In genomic region chr3:77038928-77039605, GRCh38 we compare ENCODE assay signal across 8 cellular contexts. TPM values are rescaled to one million over a fixed set of nuclear protein-coding genes. Genes with fewer than 3 reads are reported as not detected.
DNase-seq lines count a peak whose midpoint lies in the region; ATAC-seq, FAIRE-seq and TF ChIP-seq lines count a peak whose summit lies in the region.

No MANE protein-coding gene starts in this region.

- TF ChIP-seq EP300 in stomach (IDR thresholded peaks at IDR 0.05): no peak

- TF ChIP-seq POLR2A in stomach (IDR thresholded peaks at IDR 0.05): no peak

- peak overlapping the region; percentile 88 for H2AFZ ChIP-seq in astrocyte (ENCODE audit: low read depth, low read length)

- peak overlapping the region; percentile 46 for H3K9ac ChIP-seq in HUES48 (ENCODE audit: low read depth, low read length)
- peak overlapping the region; percentile 69 for H3K9ac ChIP-seq in astrocyte (ENCODE audit: low read length)
- H3K9ac ChIP-seq in iPS-20b (ENCODE audit: low read depth, low read length): peak overlapping the region; percentile 75; the same call in 1 of the 2 replicates

- peak overlapping the region; percentile 94 for H3K4me2 ChIP-seq in astrocyte (ENCODE audit: low read length)

- H3K4me3 Mint-ChIP-seq in astrocyte (ENCODE audit: unreplicated experiment): peak overlapping the region; percentile 87

- H3K4me3 ChIP-seq in HUES48 (ENCODE audit: low read depth, low read length) (peak overlapping the region; percentile 85), astrocyte (ENCODE audit: insufficient read depth, low read depth, low read length) (peak overlapping the region; percentile 64), iPS-20b (ENCODE audit: low read length) (peak overlapping the region; percentile 95), stomach (peak overlapping the region; percentile 47 to 61 (median 48))

- H3K4me1 Mint-ChIP-seq in astrocyte (ENCODE audit: low read depth, unreplicated experiment): peaks cover 4% of the 10 kb centered on the region

- H3K27ac ChIP-seq in HUES48 (ENCODE audit: low read depth, low read length) (peak overlapping the region; percentile 57), astrocyte (ENCODE audit: low read depth, low read length) (no peak overlapping the region), iPS-20b (ENCODE audit: low read length) (peak overlapping the region; percentile 48), stomach (peak overlapping the region in 3 of 5 donors; percentile 16 to 51 (median 41))

- H3K9me3 Mint-ChIP-seq in astrocyte (ENCODE audit: unreplicated experiment): no peaks in the 10 kb centered on the region

- no peak for TF ChIP-seq CTCF in astrocyte (IDR thresholded peaks at IDR 0.05; ENCODE audit: insufficient read depth, low read depth, low read length)
- no peak for TF ChIP-seq CTCF in stomach (IDR thresholded peaks at IDR 0.05)

- H3K4me1 ChIP-seq in HUES48 (ENCODE audit: control insufficient read depth, insufficient read depth, low read length) (peaks cover 13% of the 10 kb centered on the region), astrocyte (ENCODE audit: insufficient read depth, low read length) (peaks cover 8% of the 10 kb centered on the region), iPS-20b (ENCODE audit: insufficient read depth, low read length) (peaks cover 12% of the 10 kb centered on the region; the same call in 1 of the 2 replicates), stomach (peaks cover 15 to 27% (median 22%) of the 10 kb centered on the region in 4 donors)

- H3K36me3 ChIP-seq in HUES48 (ENCODE audit: control insufficient read depth, insufficient read depth, low read length) (no peaks in the 10 kb centered on the region), astrocyte (ENCODE audit: insufficient read depth, low read length) (no peaks in the 10 kb centered on the region), iPS-20b (ENCODE audit: insufficient read depth, low read depth, low read length) (no peaks in the 10 kb centered on the region), stomach (no peaks in the 10 kb centered on the region)

- H3K79me2 ChIP-seq in astrocyte (ENCODE audit: insufficient read depth, low read length): no peaks in the 10 kb centered on the region

- peaks cover 35% of the 10 kb centered on the region for H3K27me3 ChIP-seq in HUES48 (ENCODE audit: control insufficient read depth, insufficient read depth, low read length)
- peaks cover 21% of the 10 kb centered on the region for H3K27me3 ChIP-seq in astrocyte (ENCODE audit: insufficient read depth, low read length)
- peaks cover 35% of the 10 kb centered on the region for H3K27me3 ChIP-seq in iPS-20b (ENCODE audit: insufficient read depth, low read length)
- peaks cover 0 to 68% (median 21%) of the 10 kb centered on the region in 3 donors for H3K27me3 ChIP-seq in stomach

- FAIRE-seq in astrocyte (lab: Jason Lieb, UNC): no peak

- no peaks in the 10 kb centered on the region for H4K20me1 ChIP-seq in astrocyte (ENCODE audit: insufficient read depth, low read length)

- no peak for ATAC-seq in GM19324 (IDR thresholded peaks at IDR 0.05; ENCODE audit: low FRiP score, unreplicated experiment)
- ATAC-seq in HG03469 (IDR thresholded peaks at IDR 0.05; ENCODE audit: unreplicated experiment): no peak
- no peak for ATAC-seq in HG02588 (IDR thresholded peaks at IDR 0.05; ENCODE audit: unreplicated experiment)

- 2 to 6% (median 4%) methylated on average over 26 to 33 of the region's 33 CpGs for WGBS in stomach, 5 donors

- DNase-seq in astrocyte (ENCODE audit: low read depth) (peak; percentile 12), stomach (no peak), COLO829 (ENCODE audit: low spot score) (no peak)

- intact Hi-C loops in stomach (cut with DNase I; ENCODE audit: low total_unique reads): loop anchor here (5.0 kb wide), 1 partner anchor 218 kb away; no protein-coding TSS in a partner anchor

- H3K27me3 Mint-ChIP-seq in astrocyte (ENCODE audit: low read depth, unreplicated experiment): peaks cover 10% of the 10 kb centered on the region

- H3K27ac Mint-ChIP-seq in astrocyte (ENCODE audit: unreplicated experiment): no peak overlapping the region

- H3K9me3 ChIP-seq in HUES48 (ENCODE audit: control insufficient read depth, insufficient read depth, low read length): no peaks in the 10 kb centered on the region
- H3K9me3 ChIP-seq in astrocyte (ENCODE audit: insufficient read depth, low read depth, low read length): no peaks in the 10 kb centered on the region
- no peaks in the 10 kb centered on the region for H3K9me3 ChIP-seq in iPS-20b (ENCODE audit: insufficient read depth, low read depth, low read length)
- no peaks in the 10 kb centered on the region for H3K9me3 ChIP-seq in stomach

- no peaks in the 10 kb centered on the region for H3K36me3 Mint-ChIP-seq in astrocyte (ENCODE audit: low read depth, unreplicated experiment)

RNA-seq across cellular contexts. Expression of gene ROBO2, which starts 0.8 kb away (rescaled TPM):
- 1.4 and 1.5 TPM in 2 replicates for total RNA-seq in astrocyte
- 10 to 100 TPM in 1 of 5 donors, 1 to 10 TPM in 1, under 1 TPM in 2, not detected in 1; 0.29 to 11.4 (median 0.88) TPM for total RNA-seq in stomach
- polyA plus RNA-seq in stomach: under 1 TPM in 2 of 3 donors, not detected in 1; 0.25 to 0.45 TPM
